ENCODE assay signal across 8 cellular contexts in genomic region chr9:130343445-130343918, GRCh38.
DNase-seq lines count a peak whose midpoint lies in the region; ATAC-seq lines count a peak whose summit lies in the region.

No MANE protein-coding gene starts in this region.

- intact Hi-C loops in Right ventricle myocardium superior (cut with DNase I), result loop anchor here (10.0 kb wide), 2 partner anchors 79 to 209 kb away; partner anchors contain the start of gene HMCN2

- peak; percentile 20 for DNase-seq in stimulated activated CD4-positive, alpha-beta T cell treated with anti-CD3 and anti-CD28 coated beads, Interleukin-12 subunit alpha, Interleukin-12 subunit beta, amount 100 ng/mL, for 4 hours
- DNase-seq in stimulated activated CD4-positive, alpha-beta T cell treated with anti-CD3 and anti-CD28 coated beads, Interleukin-1b, Interleukin-23, amount 100 ng/mL, for 48 hours, result no peak
- peak; percentile 23 for DNase-seq in activated T-cell treated with anti-CD3 and anti-CD28 coated beads for 4 hours
- no peak for DNase-seq in Right ventricle myocardium superior
- DNase-seq in stimulated activated CD4-positive, alpha-beta T cell treated with anti-CD3 and anti-CD28 coated beads, TNF-alpha, amount 100 ng/mL, for 48 hours (ENCODE audit: low read depth in 3 of 3), result peak in 2 of 3 donors; percentile 6 to 30
- no peak for DNase-seq in dedifferentiated amniotic fluid mesenchymal stem cell (ENCODE audit: extremely low spot score)

- ATAC-seq in Right ventricle myocardium superior (ENCODE audit: poor library complexity), result peak; percentile 53
- ATAC-seq in GM18858 (IDR thresholded peaks at IDR 0.05; ENCODE audit: unreplicated experiment), result no peak
- no peak for ATAC-seq in HG03571 (IDR thresholded peaks at IDR 0.05; ENCODE audit: unreplicated experiment)

Comparison
In these comparisons a context has a peak if more than half of its experiments do, and no peak if none do; other contexts are left out.
1. DNase-seq: peak in stimulated activated CD4-positive, alpha-beta T cell treated with anti-CD3 and anti-CD28 coated beads, Interleukin-12 subunit alpha, Interleukin-12 subunit beta, amount 100 ng/mL, for 4 hours (single experiment), activated T-cell treated with anti-CD3 and anti-CD28 coated beads for 4 hours (single experiment) and stimulated activated CD4-positive, alpha-beta T cell treated with anti-CD3 and anti-CD28 coated beads, TNF-alpha, amount 100 ng/mL, for 48 hours (2 of 3); none in stimulated activated CD4-positive, alpha-beta T cell treated with anti-CD3 and anti-CD28 coated beads, Interleukin-1b, Interleukin-23, amount 100 ng/mL, for 48 hours (single experiment), Right ventricle myocardium superior (single experiment) and dedifferentiated amniotic fluid mesenchymal stem cell (single experiment).